ENCODE assay signal across 1 cellular context in the genomic region with DNA sequence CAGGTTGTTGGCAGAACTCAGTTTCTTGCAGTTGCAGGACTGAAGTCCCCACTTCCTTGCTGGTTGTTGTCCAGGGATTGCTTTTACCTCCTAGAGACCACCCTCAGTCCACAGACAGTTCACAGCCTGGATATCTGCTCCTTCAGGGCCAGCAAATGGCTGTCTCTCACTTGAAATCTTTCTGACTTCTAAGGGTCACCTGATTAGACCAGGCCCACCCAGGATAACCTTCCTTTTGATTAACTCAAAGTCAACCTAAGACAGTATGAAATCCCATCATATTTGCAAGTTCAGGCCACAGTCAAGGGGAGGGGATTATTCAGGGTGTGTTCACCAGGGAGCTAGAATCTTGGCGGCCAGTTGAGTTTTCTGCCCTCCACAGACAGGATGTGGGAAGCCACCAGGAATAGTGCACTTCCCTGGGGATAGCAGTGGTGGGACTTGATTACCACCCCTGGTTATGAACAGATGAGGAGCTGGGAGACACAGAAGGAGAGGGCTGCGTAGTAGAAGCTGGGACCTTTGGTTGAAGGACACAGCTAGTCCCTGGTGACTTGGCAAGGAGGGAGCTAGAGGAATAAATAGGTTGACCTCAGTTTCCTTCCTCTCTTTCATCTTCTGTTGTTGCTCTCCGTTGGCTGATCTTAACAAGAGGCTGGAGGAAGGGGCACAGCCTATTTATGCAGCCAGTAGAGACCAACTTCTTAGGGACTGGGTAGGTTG.
TF ChIP-seq lines count a peak whose summit lies in the region.

No MANE protein-coding gene starts in this region.

TF ChIP-seq in K562, 482 proteins besides CTCF, POLR2A, EP300 and RAD21:
- TF ChIP-seq IFI16 (CRISPR knock-in tag; IDR thresholded peaks at IDR 0.05) (no peak), ZNF134 (CRISPR knock-in tag; conservative IDR thresholded peaks at IDR 0.05) (peak; percentile 97), U2AF1 (optimal IDR thresholded peaks at IDR 0.05; ENCODE audit: low read depth, low read length) (no peak)
